8 cellular contexts compared by ENCODE assay signal in the genomic region with DNA sequence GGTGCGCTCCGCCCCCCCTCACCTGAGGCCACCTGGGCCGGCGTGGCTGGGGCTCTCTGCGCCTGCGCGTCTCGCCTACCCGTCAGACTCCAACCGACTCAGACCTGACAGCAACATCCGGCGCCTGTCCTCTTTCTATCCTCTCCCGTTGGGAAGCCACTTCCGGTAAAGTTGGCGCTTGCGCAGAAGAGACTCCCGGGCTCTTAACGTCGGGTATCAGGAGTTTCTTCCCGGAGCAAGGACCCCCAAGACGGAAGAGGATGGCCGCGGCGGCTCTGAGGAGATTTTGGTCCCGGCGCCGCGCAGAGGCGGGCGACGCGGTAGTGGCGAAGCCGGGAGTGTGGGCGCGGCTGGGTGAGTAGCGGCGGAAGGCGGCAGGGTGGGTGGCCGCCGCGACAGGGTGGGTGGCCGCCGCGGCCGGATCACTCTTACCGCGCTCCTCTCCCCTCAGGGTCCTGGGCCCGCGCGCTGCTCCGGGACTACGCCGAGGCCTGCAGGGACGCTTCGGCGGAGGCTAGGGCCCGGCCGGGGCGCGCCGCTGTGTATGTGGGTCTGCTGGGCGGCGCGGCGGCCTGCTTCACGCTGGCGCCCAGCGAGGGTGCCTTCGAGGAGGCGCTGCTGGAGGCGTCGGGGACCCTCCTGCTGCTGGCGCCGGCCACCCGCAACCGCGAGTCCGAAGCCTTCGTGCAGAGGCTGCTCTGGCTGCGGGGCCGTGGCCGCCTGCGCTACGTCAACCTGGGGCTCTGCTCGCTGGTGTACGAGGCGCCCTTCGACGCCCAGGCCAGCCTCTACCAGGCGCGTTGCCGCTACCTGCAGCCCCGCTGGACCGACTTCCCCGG.
DNase-seq lines count a peak whose midpoint lies in the region; ATAC-seq lines count a peak whose summit lies in the region.

Gene TIMM29, plus strand, starts transcription at position 249 of the 839 bp plus-strand sequence. Its CDS starts 12 bp downstream, at position 261.
Gene YIPF2, minus strand, starts transcription at position 77 of the 839 bp plus-strand sequence. CDS start 229 bp downstream, outside the sequence.

- DNase-seq in ACHN = peak; percentile 97
- peak; percentile 99 for DNase-seq in NCI-H345 (lab: John Stamatoyannopoulos, UW)
- DNase-seq in activated CD4-positive, CD25-positive, alpha-beta regulatory T cell (lab: John Stamatoyannopoulos, UW) = peak; percentile 76 to 91 (median 86)
- DNase-seq in central memory CD4-positive, alpha-beta T cell = peak; percentile 89
- DNase-seq in iris pigment epithelial cell (ENCODE audit: low read depth) = peak; percentile 97
- peak; percentile 94 for DNase-seq in stimulated activated CD4-positive, alpha-beta T cell treated with anti-CD3 and anti-CD28 coated beads, Interleukin-12 subunit alpha, Interleukin-12 subunit beta, amount 100 ng/mL, for 24 hours (ENCODE audit: low read depth in 2 of 2)

- ATAC-seq in GM18873 (IDR thresholded peaks at IDR 0.05; ENCODE audit: low FRiP score, unreplicated experiment) (peak; percentile 62), HG03175 (IDR thresholded peaks at IDR 0.05; ENCODE audit: unreplicated experiment) (peak; percentile 85)

- in situ Hi-C loops in ACHN (cut with HindIII; ENCODE audit: low pct_ligation_motif_present, low pct_unique_long_range_greater_than_20kb, low sequenced_read_pairs) = no loop called here

Comparison
In these comparisons a context has a peak if more than half of its experiments do, and no peak if none do; other contexts are left out.
1. Peak in every context shown above with its lines: DNase-seq and ATAC-seq.